1 cellular context compared by ENCODE assay signal in genomic region chr2:217904614-217904965, GRCh38.
A peak's percentile ranks its signal among the peaks of the same experiment; 100 is the strongest.
TF ChIP-seq lines count a peak whose summit lies in the region.

No MANE protein-coding gene starts in this region.

TF ChIP-seq in HepG2, 621 proteins besides CTCF, POLR2A, EP300 and RAD21 (continued from another document):
- TF ChIP-seq, protein P1, sequence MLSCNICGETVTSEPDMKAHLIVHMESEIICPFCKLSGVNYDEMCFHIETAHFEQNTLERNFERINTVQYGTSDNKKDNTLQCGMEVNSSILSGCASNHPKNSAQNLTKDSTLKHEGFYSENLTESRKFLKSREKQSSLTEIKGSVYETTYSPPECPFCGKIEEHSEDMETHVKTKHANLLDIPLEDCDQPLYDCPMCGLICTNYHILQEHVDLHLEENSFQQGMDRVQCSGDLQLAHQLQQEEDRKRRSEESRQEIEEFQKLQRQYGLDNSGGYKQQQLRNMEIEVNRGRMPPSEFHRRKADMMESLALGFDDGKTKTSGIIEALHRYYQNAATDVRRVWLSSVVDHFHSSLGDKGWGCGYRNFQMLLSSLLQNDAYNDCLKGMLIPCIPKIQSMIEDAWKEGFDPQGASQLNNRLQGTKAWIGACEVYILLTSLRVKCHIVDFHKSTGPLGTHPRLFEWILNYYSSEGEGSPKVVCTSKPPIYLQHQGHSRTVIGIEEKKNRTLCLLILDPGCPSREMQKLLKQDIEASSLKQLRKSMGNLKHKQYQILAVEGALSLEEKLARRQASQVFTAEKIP (CRISPR knock-in tag; IDR thresholded peaks at IDR 0.05; ENCODE audit: borderline replicate concordance), result no peak
- TF ChIP-seq, protein P2, sequence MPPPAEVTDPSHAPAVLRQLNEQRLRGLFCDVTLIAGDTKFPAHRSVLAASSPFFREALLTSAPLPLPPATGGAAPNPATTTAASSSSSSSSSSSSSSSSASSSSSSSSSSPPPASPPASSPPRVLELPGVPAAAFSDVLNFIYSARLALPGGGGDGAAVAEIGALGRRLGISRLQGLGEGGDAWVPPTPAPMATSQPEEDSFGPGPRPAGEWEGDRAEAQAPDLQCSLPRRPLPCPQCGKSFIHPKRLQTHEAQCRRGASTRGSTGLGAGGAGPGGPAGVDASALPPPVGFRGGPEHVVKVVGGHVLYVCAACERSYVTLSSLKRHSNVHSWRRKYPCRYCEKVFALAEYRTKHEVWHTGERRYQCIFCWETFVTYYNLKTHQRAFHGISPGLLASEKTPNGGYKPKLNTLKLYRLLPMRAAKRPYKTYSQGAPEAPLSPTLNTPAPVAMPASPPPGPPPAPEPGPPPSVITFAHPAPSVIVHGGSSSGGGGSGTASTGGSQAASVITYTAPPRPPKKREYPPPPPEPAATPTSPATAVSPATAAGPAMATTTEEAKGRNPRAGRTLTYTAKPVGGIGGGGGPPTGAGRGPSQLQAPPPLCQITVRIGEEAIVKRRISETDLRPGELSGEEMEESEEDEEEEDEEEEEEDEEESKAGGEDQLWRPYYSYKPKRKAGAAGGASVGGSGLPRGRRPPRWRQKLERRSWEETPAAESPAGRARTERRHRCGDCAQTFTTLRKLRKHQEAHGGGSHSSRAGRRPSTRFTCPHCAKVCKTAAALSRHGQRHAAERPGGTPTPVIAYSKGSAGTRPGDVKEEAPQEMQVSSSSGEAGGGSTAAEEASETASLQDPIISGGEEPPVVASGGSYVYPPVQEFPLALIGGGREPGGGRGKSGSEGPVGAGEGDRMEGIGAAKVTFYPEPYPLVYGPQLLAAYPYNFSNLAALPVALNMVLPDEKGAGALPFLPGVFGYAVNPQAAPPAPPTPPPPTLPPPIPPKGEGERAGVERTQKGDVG (CRISPR knock-in tag; IDR thresholded peaks at IDR 0.05; ENCODE audit: borderline replicate concordance), result no peak
- TF ChIP-seq ZNF558 (CRISPR knock-in tag; IDR thresholded peaks at IDR 0.05; ENCODE audit: borderline replicate concordance) (no peak), PHF20 (CRISPR knock-in tag; IDR thresholded peaks at IDR 0.05) (no peak), CBX5 (CRISPR knock-in tag; IDR thresholded peaks at IDR 0.05; ENCODE audit: borderline replicate concordance) (no peak), ZNF607 (CRISPR knock-in tag; IDR thresholded peaks at IDR 0.05; ENCODE audit: borderline replicate concordance) (peak; percentile 82), YEATS4 (CRISPR knock-in tag; IDR thresholded peaks at IDR 0.05; ENCODE audit: borderline replicate concordance) (no peak), JARID2 (CRISPR knock-in tag; IDR thresholded peaks at IDR 0.05; ENCODE audit: insufficient replicate concordance) (no peak), TMF1 (CRISPR knock-in tag; IDR thresholded peaks at IDR 0.05; ENCODE audit: low read depth) (no peak), ZBTB20 (CRISPR knock-in tag; IDR thresholded peaks at IDR 0.05; ENCODE audit: borderline replicate concordance, low read depth) (0 out of 2 replicates have a peak, but pooled peaks have one; percentile 13), ZNF33A (CRISPR knock-in tag; IDR thresholded peaks at IDR 0.05; ENCODE audit: borderline replicate concordance) (no peak), PREB (CRISPR knock-in tag; IDR thresholded peaks at IDR 0.05) (no peak), KLF9 (CRISPR knock-in tag; IDR thresholded peaks at IDR 0.05; ENCODE audit: low read depth) (no peak), ZNF724P (CRISPR knock-in tag; IDR thresholded peaks at IDR 0.05; ENCODE audit: borderline replicate concordance) (no peak), ZMYM3 (CRISPR knock-in tag; IDR thresholded peaks at IDR 0.05) (peak; percentile 81), SOX13 (IDR thresholded peaks at IDR 0.05) (no peak), SOX13 (CRISPR knock-in tag; conservative IDR thresholded peaks at IDR 0.05 in 1 of 2, IDR thresholded peaks at IDR 0.05 in 1 of 2) (no peak), REXO4 (CRISPR knock-in tag; IDR thresholded peaks at IDR 0.05; ENCODE audit: borderline replicate concordance) (no peak), ARID3A (IDR thresholded peaks at IDR 0.05; ENCODE audit: low read depth, low read length) (no peak), NKX3-1 (CRISPR knock-in tag; IDR thresholded peaks at IDR 0.05) (no peak), ZNF672 (CRISPR knock-in tag; IDR thresholded peaks at IDR 0.05) (no peak), HMGA1 (CRISPR knock-in tag; conservative IDR thresholded peaks at IDR 0.05) (no peak), ZNF124 (CRISPR knock-in tag; IDR thresholded peaks at IDR 0.05) (no peak), RBM39 (IDR thresholded peaks at IDR 0.05; ENCODE audit: low read depth, low read length, poor library complexity, severe bottlenecking) (no peak), ZFP90 (CRISPR knock-in tag; IDR thresholded peaks at IDR 0.05; ENCODE audit: borderline replicate concordance) (no peak), HOXA7 (CRISPR knock-in tag; IDR thresholded peaks at IDR 0.05) (no peak), TEAD2 (CRISPR knock-in tag; IDR thresholded peaks at IDR 0.05) (no peak), ISL2 (CRISPR knock-in tag; IDR thresholded peaks at IDR 0.05) (no peak)
- TF ChIP-seq, protein P3, sequence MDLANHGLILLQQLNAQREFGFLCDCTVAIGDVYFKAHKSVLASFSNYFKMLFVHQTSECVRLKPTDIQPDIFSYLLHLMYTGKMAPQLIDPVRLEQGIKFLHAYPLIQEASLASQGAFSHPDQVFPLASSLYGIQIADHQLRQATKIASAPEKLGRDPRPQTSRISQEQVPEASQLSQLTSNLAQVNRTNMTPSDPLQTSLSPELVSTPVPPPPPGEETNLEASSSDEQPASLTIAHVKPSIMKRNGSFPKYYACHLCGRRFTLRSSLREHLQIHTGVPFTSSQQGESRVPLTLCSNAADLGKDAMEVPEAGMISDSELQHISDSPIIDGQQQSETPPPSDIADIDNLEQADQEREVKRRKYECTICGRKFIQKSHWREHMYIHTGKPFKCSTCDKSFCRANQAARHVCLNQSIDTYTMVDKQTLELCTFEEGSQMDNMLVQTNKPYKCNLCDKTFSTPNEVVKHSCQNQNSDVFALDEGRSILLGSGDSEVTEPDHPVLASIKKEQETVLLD (CRISPR knock-in tag; IDR thresholded peaks at IDR 0.05; ENCODE audit: low read depth), result no peak
- TF ChIP-seq, protein P4, sequence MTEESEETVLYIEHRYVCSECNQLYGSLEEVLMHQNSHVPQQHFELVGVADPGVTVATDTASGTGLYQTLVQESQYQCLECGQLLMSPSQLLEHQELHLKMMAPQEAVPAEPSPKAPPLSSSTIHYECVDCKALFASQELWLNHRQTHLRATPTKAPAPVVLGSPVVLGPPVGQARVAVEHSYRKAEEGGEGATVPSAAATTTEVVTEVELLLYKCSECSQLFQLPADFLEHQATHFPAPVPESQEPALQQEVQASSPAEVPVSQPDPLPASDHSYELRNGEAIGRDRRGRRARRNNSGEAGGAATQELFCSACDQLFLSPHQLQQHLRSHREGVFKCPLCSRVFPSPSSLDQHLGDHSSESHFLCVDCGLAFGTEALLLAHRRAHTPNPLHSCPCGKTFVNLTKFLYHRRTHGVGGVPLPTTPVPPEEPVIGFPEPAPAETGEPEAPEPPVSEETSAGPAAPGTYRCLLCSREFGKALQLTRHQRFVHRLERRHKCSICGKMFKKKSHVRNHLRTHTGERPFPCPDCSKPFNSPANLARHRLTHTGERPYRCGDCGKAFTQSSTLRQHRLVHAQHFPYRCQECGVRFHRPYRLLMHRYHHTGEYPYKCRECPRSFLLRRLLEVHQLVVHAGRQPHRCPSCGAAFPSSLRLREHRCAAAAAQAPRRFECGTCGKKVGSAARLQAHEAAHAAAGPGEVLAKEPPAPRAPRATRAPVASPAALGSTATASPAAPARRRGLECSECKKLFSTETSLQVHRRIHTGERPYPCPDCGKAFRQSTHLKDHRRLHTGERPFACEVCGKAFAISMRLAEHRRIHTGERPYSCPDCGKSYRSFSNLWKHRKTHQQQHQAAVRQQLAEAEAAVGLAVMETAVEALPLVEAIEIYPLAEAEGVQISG (CRISPR knock-in tag; IDR thresholded peaks at IDR 0.05), result no peak
- TF ChIP-seq, protein P5, sequence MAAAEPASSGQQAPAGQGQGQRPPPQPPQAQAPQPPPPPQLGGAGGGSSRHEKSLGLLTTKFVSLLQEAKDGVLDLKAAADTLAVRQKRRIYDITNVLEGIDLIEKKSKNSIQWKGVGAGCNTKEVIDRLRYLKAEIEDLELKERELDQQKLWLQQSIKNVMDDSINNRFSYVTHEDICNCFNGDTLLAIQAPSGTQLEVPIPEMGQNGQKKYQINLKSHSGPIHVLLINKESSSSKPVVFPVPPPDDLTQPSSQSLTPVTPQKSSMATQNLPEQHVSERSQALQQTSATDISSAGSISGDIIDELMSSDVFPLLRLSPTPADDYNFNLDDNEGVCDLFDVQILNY (CRISPR knock-in tag; conservative IDR thresholded peaks at IDR 0.05), result no peak
